In the genomic region with DNA sequence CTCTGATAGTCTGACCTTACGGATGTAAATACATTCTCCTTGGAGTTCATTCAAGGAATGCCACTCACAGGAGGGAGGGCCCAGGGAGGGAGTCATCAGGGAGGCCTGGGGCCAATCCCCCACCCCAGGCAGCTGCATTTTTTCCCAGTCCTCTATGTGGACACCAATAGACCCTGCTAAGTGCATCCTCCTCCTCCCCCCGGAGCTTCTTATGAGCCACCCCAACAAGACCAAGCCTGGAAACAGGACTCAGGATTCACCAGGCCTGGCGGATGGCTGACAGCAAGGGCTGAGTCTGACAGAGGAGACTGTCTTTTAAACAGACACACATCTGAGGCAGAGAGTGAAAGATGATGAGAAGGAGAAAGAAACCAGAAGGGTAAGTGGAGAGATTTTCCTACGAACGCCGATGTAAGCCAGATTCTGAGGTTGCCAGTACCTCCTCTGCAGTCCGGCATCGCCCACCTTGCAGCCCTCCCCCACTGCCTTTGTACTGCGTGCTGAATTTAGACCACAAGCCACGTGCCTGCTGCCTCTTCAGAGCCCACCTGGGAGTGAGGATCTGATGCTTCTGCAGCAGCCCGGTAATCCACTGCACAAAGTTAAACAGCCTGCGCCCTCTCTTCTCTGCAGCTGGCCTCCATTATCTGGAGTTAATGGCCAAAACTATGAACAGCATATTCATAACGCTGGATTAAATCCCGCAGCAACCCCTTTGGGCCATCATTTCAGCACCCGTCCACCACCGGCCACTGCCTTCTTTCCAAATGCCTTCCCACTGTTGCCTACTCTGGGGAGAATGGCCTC, we compare ENCODE assay signal across 1 cellular context.
TF ChIP-seq lines count a peak whose summit lies in the region.

No MANE protein-coding gene starts in this region.

TF ChIP-seq in GM23338, 12 proteins besides CTCF, POLR2A, EP300 and RAD21:
- TF ChIP-seq, protein P1, sequence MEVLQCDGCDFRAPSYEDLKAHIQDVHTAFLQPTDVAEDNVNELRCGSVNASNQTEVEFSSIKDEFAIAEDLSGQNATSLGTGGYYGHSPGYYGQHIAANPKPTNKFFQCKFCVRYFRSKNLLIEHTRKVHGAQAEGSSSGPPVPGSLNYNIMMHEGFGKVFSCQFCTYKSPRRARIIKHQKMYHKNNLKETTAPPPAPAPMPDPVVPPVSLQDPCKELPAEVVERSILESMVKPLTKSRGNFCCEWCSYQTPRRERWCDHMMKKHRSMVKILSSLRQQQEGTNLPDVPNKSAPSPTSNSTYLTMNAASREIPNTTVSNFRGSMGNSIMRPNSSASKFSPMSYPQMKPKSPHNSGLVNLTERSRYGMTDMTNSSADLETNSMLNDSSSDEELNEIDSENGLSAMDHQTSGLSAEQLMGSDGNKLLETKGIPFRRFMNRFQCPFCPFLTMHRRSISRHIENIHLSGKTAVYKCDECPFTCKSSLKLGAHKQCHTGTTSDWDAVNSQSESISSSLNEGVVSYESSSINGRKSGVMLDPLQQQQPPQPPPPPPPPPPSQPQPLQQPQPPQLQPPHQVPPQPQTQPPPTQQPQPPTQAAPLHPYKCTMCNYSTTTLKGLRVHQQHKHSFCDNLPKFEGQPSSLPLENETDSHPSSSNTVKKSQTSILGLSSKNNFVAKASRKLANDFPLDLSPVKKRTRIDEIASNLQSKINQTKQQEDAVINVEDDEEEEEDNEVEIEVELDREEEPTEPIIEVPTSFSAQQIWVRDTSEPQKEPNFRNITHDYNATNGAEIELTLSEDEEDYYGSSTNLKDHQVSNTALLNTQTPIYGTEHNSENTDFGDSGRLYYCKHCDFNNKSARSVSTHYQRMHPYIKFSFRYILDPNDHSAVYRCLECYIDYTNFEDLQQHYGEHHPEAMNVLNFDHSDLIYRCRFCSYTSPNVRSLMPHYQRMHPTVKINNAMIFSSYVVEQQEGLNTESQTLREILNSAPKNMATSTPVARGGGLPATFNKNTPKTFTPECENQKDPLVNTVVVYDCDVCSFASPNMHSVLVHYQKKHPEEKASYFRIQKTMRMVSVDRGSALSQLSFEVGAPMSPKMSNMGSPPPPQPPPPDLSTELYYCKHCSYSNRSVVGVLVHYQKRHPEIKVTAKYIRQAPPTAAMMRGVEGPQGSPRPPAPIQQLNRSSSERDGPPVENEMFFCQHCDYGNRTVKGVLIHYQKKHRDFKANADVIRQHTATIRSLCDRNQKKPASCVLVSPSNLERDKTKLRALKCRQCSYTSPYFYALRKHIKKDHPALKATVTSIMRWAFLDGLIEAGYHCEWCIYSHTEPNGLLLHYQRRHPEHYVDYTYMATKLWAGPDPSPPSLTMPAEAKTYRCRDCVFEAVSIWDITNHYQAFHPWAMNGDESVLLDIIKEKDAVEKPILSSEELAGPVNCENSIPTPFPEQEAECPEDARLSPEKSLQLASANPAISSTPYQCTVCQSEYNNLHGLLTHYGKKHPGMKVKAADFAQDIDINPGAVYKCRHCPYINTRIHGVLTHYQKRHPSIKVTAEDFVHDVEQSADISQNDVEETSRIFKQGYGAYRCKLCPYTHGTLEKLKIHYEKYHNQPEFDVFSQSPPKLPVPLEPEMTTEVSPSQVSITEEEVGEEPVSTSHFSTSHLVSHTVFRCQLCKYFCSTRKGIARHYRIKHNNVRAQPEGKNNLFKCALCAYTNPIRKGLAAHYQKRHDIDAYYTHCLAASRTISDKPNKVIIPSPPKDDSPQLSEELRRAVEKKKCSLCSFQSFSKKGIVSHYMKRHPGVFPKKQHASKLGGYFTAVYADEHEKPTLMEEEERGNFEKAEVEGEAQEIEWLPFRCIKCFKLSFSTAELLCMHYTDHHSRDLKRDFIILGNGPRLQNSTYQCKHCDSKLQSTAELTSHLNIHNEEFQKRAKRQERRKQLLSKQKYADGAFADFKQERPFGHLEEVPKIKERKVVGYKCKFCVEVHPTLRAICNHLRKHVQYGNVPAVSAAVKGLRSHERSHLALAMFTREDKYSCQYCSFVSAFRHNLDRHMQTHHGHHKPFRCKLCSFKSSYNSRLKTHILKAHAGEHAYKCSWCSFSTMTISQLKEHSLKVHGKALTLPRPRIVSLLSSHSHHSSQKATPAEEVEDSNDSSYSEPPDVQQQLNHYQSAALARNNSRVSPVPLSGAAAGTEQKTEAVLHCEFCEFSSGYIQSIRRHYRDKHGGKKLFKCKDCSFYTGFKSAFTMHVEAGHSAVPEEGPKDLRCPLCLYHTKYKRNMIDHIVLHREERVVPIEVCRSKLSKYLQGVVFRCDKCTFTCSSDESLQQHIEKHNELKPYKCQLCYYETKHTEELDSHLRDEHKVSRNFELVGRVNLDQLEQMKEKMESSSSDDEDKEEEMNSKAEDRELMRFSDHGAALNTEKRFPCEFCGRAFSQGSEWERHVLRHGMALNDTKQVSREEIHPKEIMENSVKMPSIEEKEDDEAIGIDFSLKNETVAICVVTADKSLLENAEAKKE (CRISPR knock-in tag; IDR thresholded peaks at IDR 0.05) = no peak
- TF ChIP-seq ZNF331 (CRISPR knock-in tag; IDR thresholded peaks at IDR 0.05; ENCODE audit: low read depth) = no peak
- TF ChIP-seq CREB1 (CRISPR knock-in tag; IDR thresholded peaks at IDR 0.05; ENCODE audit: low read depth) = no peak
- TF ChIP-seq NANOG (IDR thresholded peaks at IDR 0.05; ENCODE audit: borderline replicate concordance) = no peak
- no peak for TF ChIP-seq JUNB (IDR thresholded peaks at IDR 0.05; ENCODE audit: unreplicated experiment)
- TF ChIP-seq EZH2 (IDR thresholded peaks at IDR 0.05; ENCODE audit: low read depth, unreplicated experiment) = no peak
